23 cellular contexts compared by ENCODE assay signal in the genomic region with DNA sequence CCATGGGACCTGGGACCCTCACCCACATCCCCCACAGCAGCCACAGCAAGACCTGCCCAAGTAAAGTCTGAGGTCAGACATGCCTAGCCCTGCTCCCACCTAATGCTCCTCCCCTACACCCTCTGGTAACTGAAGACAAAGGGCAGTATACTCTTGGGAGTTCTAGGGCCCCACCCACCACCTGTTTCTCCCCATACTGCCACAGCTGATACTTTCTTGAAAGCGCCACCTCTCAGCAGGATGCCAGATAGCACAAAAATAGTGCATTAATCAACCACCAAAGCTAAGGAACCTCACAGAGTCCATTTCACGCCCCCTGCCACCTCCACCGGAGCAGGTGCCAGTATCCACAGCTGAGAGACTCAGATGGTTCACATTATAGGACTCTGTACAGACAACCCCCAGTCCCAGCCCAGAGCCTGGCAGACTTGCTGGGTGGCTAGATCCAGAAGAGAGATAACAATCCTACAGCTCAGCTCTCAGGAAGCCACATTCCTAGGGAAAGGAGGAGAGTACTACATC.
DNase-seq lines count a peak whose midpoint lies in the region; ATAC-seq lines count a peak whose summit lies in the region.
"Had no signal": no experiment of that assay in that cellular context is flagged by ENCODE, and none has a peak within 500 bp of the region (broad histone marks: within the 10 kb centered on the region; RNA-seq: fewer than 3 reads in every experiment).

No MANE protein-coding gene starts in this region.

- H2AK5ac ChIP-seq in neuronal stem cell (ENCODE audit: low read depth, low read length) = no peak overlapping the region

- no peak overlapping the region for H3K23ac ChIP-seq in neuronal stem cell (ENCODE audit: low read depth, low read length, poor library complexity)

- no peaks in the 10 kb centered on the region for H3K27me3 ChIP-seq in neuronal stem cell (ENCODE audit: control insufficient read depth in 3 of 3, insufficient read depth in 3 of 3, low read depth in 1 of 3, low read length in 3 of 3)
- H3K27me3 ChIP-seq: BE2C, stomach, upper lobe of left lung had no signal

- H4K91ac ChIP-seq in neuronal stem cell (ENCODE audit: low read depth, low read length, poor library complexity) = no peak overlapping the region

- H2BK12ac ChIP-seq in neuronal stem cell (ENCODE audit: low read length) = no peak overlapping the region

- H3K18ac ChIP-seq in neuronal stem cell (ENCODE audit: low read length) = no peak overlapping the region

- H3K4me1 ChIP-seq in neuronal stem cell (ENCODE audit: control insufficient read depth in 2 of 2, insufficient read depth in 1 of 2, low read depth in 1 of 2, low read length in 2 of 2) = no peaks in the 10 kb centered on the region
- H3K4me1 ChIP-seq: BE2C, stomach, upper lobe of left lung had no signal

- peak; percentile 37 for ATAC-seq in GM18868 (IDR thresholded peaks at IDR 0.05; ENCODE audit: unreplicated experiment)
- peak; percentile 78 for ATAC-seq in HG03432 (IDR thresholded peaks at IDR 0.05; ENCODE audit: unreplicated experiment)
- ATAC-seq: GM23338, HepG2, left colon, T-cell had no signal

- H2BK5ac ChIP-seq in neuronal stem cell (ENCODE audit: low read length) = no peak overlapping the region

- no peak overlapping the region for H3K9ac ChIP-seq in neuronal stem cell (ENCODE audit: low read depth, low read length, poor library complexity)

- H3K9me3 ChIP-seq in neuronal stem cell (replicated peaks in 1 of 2; ENCODE audit: control insufficient read depth in 2 of 2, insufficient read depth in 1 of 2, low read depth in 1 of 2, low read length in 2 of 2) = peaks cover 0 to 3% of the 10 kb centered on the region in 2 donors
- H3K9me3 ChIP-seq: BE2C had no signal

- no peaks in the 10 kb centered on the region for H3K79me1 ChIP-seq in neuronal stem cell (ENCODE audit: low read depth, low read length)

- no peak overlapping the region for H3K4ac ChIP-seq in neuronal stem cell (ENCODE audit: low read length)

- no peak overlapping the region for H3K4me3 ChIP-seq in neuronal stem cell (ENCODE audit: low read length in 2 of 2)
- H3K4me3 ChIP-seq: GM23338, stomach, upper lobe of left lung had no signal

- no CpG with 5 or more reads among the region's 3 CpGs for WGBS in neuronal stem cell (ENCODE audit: extremely low coverage in 2 of 2, insufficient read length in 2 of 2, insufficient replicate concordance in 1 of 2), 2 donors

- H4K8ac ChIP-seq in neuronal stem cell (ENCODE audit: low read depth, low read length) = no peak overlapping the region

- H3K14ac ChIP-seq in neuronal stem cell (ENCODE audit: low read length) = no peak overlapping the region

- DNase-seq in SK-N-DZ (ENCODE audit: low spot score) (peak; percentile 9), neuronal stem cell (ENCODE audit: low spot score) (no peak), NCI-H2029 treated with DMSO at 0.1 percent for 48 hours (lab: John Stamatoyannopoulos, UW) (no peak), middle frontal gyrus (ENCODE audit: extremely low spot score, low spot score) (no peak)
- no peak for DNase-seq in stimulated activated CD8-positive, alpha-beta memory T cell treated with anti-CD3 and anti-CD28 coated beads, Interleukin-4, amount 100 ng/mL, for 48 hours
- DNase-seq: activated CD4-positive, alpha-beta T cell treated with anti-CD3 and anti-CD28 coated beads, Interleukin-2, amount 50 U/mL, for 4 hours; BE2C; central memory CD4-positive, alpha-beta T cell; left colon; midbrain; NCI-H146; NCI-H446; small intestine; stimulated activated CD4-positive, alpha-beta T cell treated with anti-CD3 and anti-CD28 coated beads, Interleukin-2, amount 100 ng/mL, for 48 hours; stomach; T-cell; upper lobe of left lung had no signal

- no peak overlapping the region for H3K27ac ChIP-seq in neuronal stem cell (replicated peaks; ENCODE audit: low read length)
- H3K27ac ChIP-seq: RWPE1, stomach, upper lobe of left lung, VCaP had no signal

- H2BK120ac ChIP-seq in neuronal stem cell (ENCODE audit: low read depth, low read length) = no peak overlapping the region

- H2BK15ac ChIP-seq in neuronal stem cell (ENCODE audit: low read length) = no peak overlapping the region

- no peaks in the 10 kb centered on the region for H3K36me3 ChIP-seq in neuronal stem cell (replicated peaks in 1 of 2; ENCODE audit: control insufficient read depth in 2 of 2, insufficient read depth in 2 of 2, low read length in 2 of 2)
- H3K36me3 ChIP-seq: BE2C, stomach, upper lobe of left lung had no signal

- peak overlapping the region; percentile 11 for H3K4me2 ChIP-seq in neuronal stem cell (ENCODE audit: insufficient read depth, low read length, poor library complexity, severe bottlenecking)
- H3K4me2 ChIP-seq: GM23338 had no signal

- peak overlapping the region; percentile 19 for H2AFZ ChIP-seq in neuronal stem cell (ENCODE audit: low read length)
- H2AFZ ChIP-seq: GM23338 had no signal
